Comparison of ENCODE assay signal across 7 cellular contexts in the genomic region with DNA sequence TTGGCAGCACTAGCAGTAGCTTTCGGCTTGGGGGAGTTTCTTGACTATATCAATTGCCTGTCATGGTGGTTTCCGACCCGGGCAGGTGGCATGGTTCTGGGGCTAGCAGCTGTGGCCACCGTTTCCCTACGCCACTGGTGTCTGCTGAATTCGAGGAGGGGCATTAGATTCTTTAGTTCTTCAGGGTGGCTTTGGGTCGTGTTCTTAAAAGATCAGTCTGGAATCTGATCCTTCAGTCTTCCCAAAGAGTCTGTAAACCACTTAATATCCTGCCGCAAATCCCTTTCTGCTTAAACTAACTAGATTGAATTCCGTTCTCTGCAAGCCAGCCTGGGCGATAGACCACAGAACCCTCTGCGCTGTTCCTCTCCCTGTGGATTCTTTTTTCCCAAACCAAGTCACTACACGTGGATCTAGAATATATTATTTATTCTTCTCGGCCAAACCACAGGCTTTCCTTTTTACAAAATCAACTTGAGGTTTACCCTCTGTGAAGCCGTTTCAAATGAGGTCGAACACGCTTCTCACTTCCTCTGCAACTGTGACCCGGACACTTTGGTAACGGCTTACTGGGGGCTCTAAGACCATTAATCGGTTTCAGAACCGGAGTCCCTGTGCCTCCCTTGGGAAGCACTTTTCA. TPM values are rescaled to one million over a fixed set of nuclear protein-coding genes. Genes with fewer than 3 reads are reported as not detected.
DNase-seq lines count a peak whose midpoint lies in the region; ATAC-seq and TF ChIP-seq lines count a peak whose summit lies in the region.

No MANE protein-coding gene starts in this region.

- DNase-seq in RPMI7951 (ENCODE audit: low read depth) (peak; percentile 34), fibroblast of villous mesenchyme (ENCODE audit: low read depth) (no peak), spleen (no peak), NCI-H748 treated with DMSO at 0.1 percent for 48 hours (lab: John Stamatoyannopoulos, UW) (no peak), GOT3 (lab: John Stamatoyannopoulos, UW) (no peak)

- H3K4me3 ChIP-seq in fibroblast of villous mesenchyme (ENCODE audit: low read depth, low read length) (peak overlapping the region; percentile 58), spleen (peak overlapping the region; percentile 19 to 73 (median 40))

- H3K4me1 ChIP-seq in spleen = peaks cover 0 to 23% (median 0%) of the 10 kb centered on the region in 6 donors

- no peaks in the 10 kb centered on the region for H3K36me3 ChIP-seq in spleen

- intact Hi-C loops in spleen (cut with DNase I; ENCODE audit: low total_unique reads) = no loop called here

- peak; percentile 83 for ATAC-seq in GM21390 (IDR thresholded peaks at IDR 0.05; ENCODE audit: unreplicated experiment)
- no peak for ATAC-seq in GM18520 (IDR thresholded peaks at IDR 0.05; ENCODE audit: unreplicated experiment)

- WGBS in spleen, 5 donors = 31 to 51% (median 41%) methylated on average over 20 of the region's 20 CpGs

- peaks cover 0 to 36% (median 5%) of the 10 kb centered on the region in 7 donors for H3K27me3 ChIP-seq in spleen (replicated peaks in 1 of 7)

- TF ChIP-seq POLR2A in spleen (IDR thresholded peaks at IDR 0.05) = no peak

- peak overlapping the region in 6 of 8 donors; percentile 41 to 79 (median 72) for H3K27ac ChIP-seq in spleen

- TF ChIP-seq CTCF in fibroblast of villous mesenchyme (IDR thresholded peaks at IDR 0.05; ENCODE audit: insufficient read depth, low read depth, low read length) = no peak
- TF ChIP-seq CTCF in spleen (IDR thresholded peaks at IDR 0.05 in 8 of 11, conservative IDR thresholded peaks at IDR 0.05 in 3 of 11) = no peak

- peaks cover 0 to 6% (median 0%) of the 10 kb centered on the region in 8 donors for H3K9me3 ChIP-seq in spleen

RNA-seq across cellular contexts. Expression of a gene that starts 55.4 kb away (rescaled TPM):
- total RNA-seq in RPMI7951 (2014; rRNA removed; shearing (Covaris generic)) = 1.7 and 2.0 TPM in 2 replicates
- total RNA-seq in fibroblast of villous mesenchyme (1.9 and 2.2 TPM in 2 replicates), spleen (1 to 10 TPM in 1 of 7 donors, under 1 TPM in 6; 0.37 to 1.1 (median 0.58) TPM)
- under 1 TPM; 0.20 to 0.67 (median 0.53) TPM for polyA plus RNA-seq in spleen
